ENCODE assay signal across 11 cellular contexts in genomic region chr16:58024347-58024672, GRCh38. TPM values are rescaled to one million over a fixed set of nuclear protein-coding genes. Genes with fewer than 3 reads are reported as not detected.
DNase-seq lines count a peak whose midpoint lies in the region; ATAC-seq and TF ChIP-seq lines count a peak whose summit lies in the region.
"Had no signal": no experiment of that assay in that cellular context is flagged by ENCODE, and none has a peak within 500 bp of the region (broad histone marks: within the 10 kb centered on the region; RNA-seq: fewer than 3 reads in every experiment).

No MANE protein-coding gene starts in this region.

- peaks cover under 1% of the 10 kb centered on the region for H3K36me3 Mint-ChIP-seq in neural crest cell (ENCODE audit: low read depth)

- H3K9me3 ChIP-seq in BLaER1 treated with 17β-estradiol and CSF1 and Interleukin-3, amounts not matched to agents 10 nM and 100 nM (replicated peaks in 1 of 11), result no peaks in the 10 kb centered on the region
- H3K9me3 ChIP-seq in HUES48 (ENCODE audit: control insufficient read depth, insufficient read depth, low read length), result no peaks in the 10 kb centered on the region
- H3K9me3 ChIP-seq in duodenal mucosa (ENCODE audit: control insufficient read depth in 1 of 2, low read length in 2 of 2), result no peaks in the 10 kb centered on the region

- peak overlapping the region; percentile 89 for H3K4me3 Mint-ChIP-seq in neural crest cell

- peaks cover 10 to 94% (median 55%) of the 10 kb centered on the region in 11 experiments; a peak in 21 of 22 replicates for H4K20me1 ChIP-seq in BLaER1 treated with 17β-estradiol and CSF1 and Interleukin-3, amounts not matched to agents 10 nM and 100 nM

- peak overlapping the region in 2 of 11 experiments; percentile 71 to 73; a peak in 1 of 22 replicates for H3K9ac ChIP-seq in BLaER1 treated with 17β-estradiol and CSF1 and Interleukin-3, amounts not matched to agents 10 nM and 100 nM
- H3K9ac ChIP-seq in HUES48 (ENCODE audit: low read depth, low read length) (no peak overlapping the region), duodenal mucosa (ENCODE audit: low read depth in 1 of 2, low read length in 2 of 2) (no peak overlapping the region)

- H3K9me3 Mint-ChIP-seq in neural crest cell, result no peaks in the 10 kb centered on the region

- H3K27ac ChIP-seq in BLaER1 treated with 17β-estradiol and CSF1 and Interleukin-3, amounts not matched to agents 10 nM and 100 nM, result no peak overlapping the region
- H3K27ac ChIP-seq in HUES48 (ENCODE audit: low read depth, low read length) (no peak overlapping the region), duodenal mucosa (ENCODE audit: low read depth, low read length) (peak overlapping the region; percentile 83)

- H3K4me2 ChIP-seq in BLaER1 treated with 17β-estradiol and CSF1 and Interleukin-3, amounts not matched to agents 10 nM and 100 nM, result peak overlapping the region; percentile 88 to 100 (median 98)

- intact Hi-C loops in left colon (cut with DNase I, micrococcal nuclease), result loop anchor here (10.0 kb wide), 3 partner anchors 100 to 220 kb away; partner anchors contain the start of genes CFAP20 (in 1 of the 2) and CSNK2A2 (in 1 of the 2)

- peak overlapping the region in 9 of 10 experiments; percentile 62 to 72 (median 67); a peak in 17 of 20 replicates for H3K4me3 ChIP-seq in BLaER1 treated with 17β-estradiol and CSF1 and Interleukin-3, amounts not matched to agents 10 nM and 100 nM
- H3K4me3 ChIP-seq in HUES48 (ENCODE audit: low read depth, low read length), result peak overlapping the region; percentile 85; the same call in 1 of the 2 replicates
- H3K4me3 ChIP-seq in duodenal mucosa (ENCODE audit: low read depth in 1 of 2, low read length in 2 of 2), result peak overlapping the region; percentile 82 to 83

- DNase-seq in neural crest cell (ENCODE audit: low read depth, low spot score), result no peak
- DNase-seq in activated gamma-delta T cell (lab: John Stamatoyannopoulos, UW), result no peak
- no peak for DNase-seq in left colon
- no peak for DNase-seq in NCI-H1436 (lab: John Stamatoyannopoulos, UW)
- DNase-seq in globus pallidus (ENCODE audit: low spot score), result no peak
- DNase-seq: EL had no signal

- no peak overlapping the region for H3K27ac Mint-ChIP-seq in neural crest cell (ENCODE audit: unreplicated experiment)

- H3K36me3 ChIP-seq in BLaER1 treated with 17β-estradiol and CSF1 and Interleukin-3, amounts not matched to agents 10 nM and 100 nM, result peaks cover 0 to 26% (median 9%) of the 10 kb centered on the region in 11 experiments; a peak in 11 of 22 replicates
- no peaks in the 10 kb centered on the region for H3K36me3 ChIP-seq in HUES48 (ENCODE audit: control insufficient read depth, insufficient read depth, low read length)
- peaks cover 0 to 5% of the 10 kb centered on the region in 2 donors for H3K36me3 ChIP-seq in duodenal mucosa (ENCODE audit: control insufficient read depth in 1 of 2, insufficient read depth in 2 of 2, low read length in 2 of 2)

- H3K4me1 ChIP-seq in BLaER1 treated with 17β-estradiol and CSF1 and Interleukin-3, amounts not matched to agents 10 nM and 100 nM, result peaks cover 41 to 67% (median 51%) of the 10 kb centered on the region in 10 experiments
- H3K4me1 ChIP-seq in HUES48 (ENCODE audit: control insufficient read depth, insufficient read depth, low read length), result peaks cover 46% of the 10 kb centered on the region
- H3K4me1 ChIP-seq in duodenal mucosa (ENCODE audit: control insufficient read depth in 1 of 2, insufficient read depth in 2 of 2, low read length in 2 of 2), result peaks cover 40 to 53% of the 10 kb centered on the region in 2 donors

- H3K27me3 ChIP-seq in BLaER1 treated with 17β-estradiol and CSF1 and Interleukin-3, amounts not matched to agents 10 nM and 100 nM, result peaks cover 48 to 71% (median 64%) of the 10 kb centered on the region in 11 experiments
- H3K27me3 ChIP-seq in HUES48 (ENCODE audit: control insufficient read depth, insufficient read depth, low read length), result peaks cover 15% of the 10 kb centered on the region; the same call in 1 of the 2 replicates
- H3K27me3 ChIP-seq in duodenal mucosa (ENCODE audit: control insufficient read depth in 1 of 2, insufficient read depth in 2 of 2, low read length in 2 of 2), result no peaks in the 10 kb centered on the region

- peaks cover 34% of the 10 kb centered on the region for H3K4me1 Mint-ChIP-seq in neural crest cell

- peaks cover 29% of the 10 kb centered on the region for H3K27me3 Mint-ChIP-seq in neural crest cell (ENCODE audit: low read depth)

- no peak for ATAC-seq in left colon

- no peak for TF ChIP-seq CTCF in neural crest cell (conservative IDR thresholded peaks at IDR 0.05)

RNA-seq across cellular contexts. Expression of gene MMP15, which starts 1.2 kb away (rescaled TPM):
- total RNA-seq in neural crest cell (36.6 and 38.9 TPM in 2 replicates), left colon (100 to 1,000 TPM; 113 to 127 TPM)

RNA-seq across cellular contexts. Expression of gene USB1, which starts 23.1 kb away (rescaled TPM):
- 74.8 and 77.5 TPM in 2 replicates for total RNA-seq in neural crest cell
- 10 to 100 TPM; 42.6 to 43.8 TPM for total RNA-seq in left colon

RNA-seq across cellular contexts. Expression of gene ZNF319, which starts 23.8 kb away (rescaled TPM):
- total RNA-seq in neural crest cell, result 13.9 and 15.5 TPM in 2 replicates
- 1 to 10 TPM; 5.0 to 7.9 TPM for total RNA-seq in left colon

RNA-seq across cellular contexts. Expression of gene CNGB1, which starts 53.4 kb away (rescaled TPM):
- total RNA-seq in neural crest cell, result 0.21 and 0.57 TPM in 2 replicates
- under 1 TPM; 0.17 to 0.49 TPM for total RNA-seq in left colon
- total RNA-seq: dermis blood vessel endothelial cell, left lobe of liver had no signal
